In genomic region chr19:21574607-21575006, GRCh38 we compare ENCODE assay signal across 9 cellular contexts.
"Had no signal": no experiment of that assay in that cellular context is flagged by ENCODE, and none has a peak within 500 bp of the region (broad histone marks: within the 10 kb centered on the region; RNA-seq: fewer than 3 reads in every experiment).

No MANE protein-coding gene starts in this region.

- H3K4me2 ChIP-seq: GM23338 had no signal

- H2AFZ ChIP-seq: GM23338 had no signal

- FAIRE-seq: H1, H54, HTR-8/SVneo had no signal

- DNase-seq: H9, HCEC 1CT, HFFc6, Kasumi-1, KG1 had no signal

- ATAC-seq: GM23338 had no signal

- H3K4me3 ChIP-seq: GM23338 had no signal
